Comparison of ENCODE assay signal across 18 cellular contexts in genomic region chr1:75097686-75098085, GRCh38. TPM values are rescaled to one million over a fixed set of nuclear protein-coding genes. Genes with fewer than 3 reads are reported as not detected.
DNase-seq lines count a peak whose midpoint lies in the region; ATAC-seq, FAIRE-seq and TF ChIP-seq lines count a peak whose summit lies in the region.
"Had no signal": no experiment of that assay in that cellular context is flagged by ENCODE, and none has a peak within 500 bp of the region (broad histone marks: within the 10 kb centered on the region; RNA-seq: fewer than 3 reads in every experiment).

No MANE protein-coding gene starts in this region.

- no peaks in the 10 kb centered on the region for H3K27me3 ChIP-seq in esophagus muscularis mucosa
- H3K27me3 ChIP-seq: right lobe of liver, upper lobe of left lung had no signal

- H3K36me3 ChIP-seq in esophagus muscularis mucosa: no peaks in the 10 kb centered on the region
- H3K36me3 ChIP-seq: right lobe of liver, upper lobe of left lung, WERI-Rb-1 had no signal

- intact Hi-C loops in esophagus muscularis mucosa (cut with DNase I): no loop called here

- TF ChIP-seq EP300 in esophagus muscularis mucosa (IDR thresholded peaks at IDR 0.05): no peak

- TF ChIP-seq CTCF in esophagus muscularis mucosa (IDR thresholded peaks at IDR 0.05): no peak

- no peak overlapping the region for H3K27ac ChIP-seq in esophagus muscularis mucosa (replicated peaks in 1 of 4)
- H3K27ac ChIP-seq: right lobe of liver, upper lobe of left lung, WERI-Rb-1 had no signal

- H3K9me3 ChIP-seq in esophagus muscularis mucosa: no peaks in the 10 kb centered on the region
- H3K9me3 ChIP-seq: right lobe of liver, upper lobe of left lung had no signal

- FAIRE-seq in islet of Langerhans (lab: Jason Lieb, UNC): peak; percentile 100
- FAIRE-seq: GM18507 had no signal

- no peak for TF ChIP-seq POLR2A in esophagus muscularis mucosa (IDR thresholded peaks at IDR 0.05; ENCODE audit: low read depth)

- peaks cover 0 to 6% (median 2%) of the 10 kb centered on the region in 4 donors for H3K4me1 ChIP-seq in esophagus muscularis mucosa
- H3K4me1 ChIP-seq: right lobe of liver, upper lobe of left lung had no signal

- H3K4me3 ChIP-seq in esophagus muscularis mucosa: no peak overlapping the region
- H3K4me3 ChIP-seq: right lobe of liver, upper lobe of left lung had no signal

- DNase-seq in AG20443 (ENCODE audit: low spot score) (peak; percentile 9), H4 (ENCODE audit: low spot score) (peak; percentile 77), T1000 (lab: John Stamatoyannopoulos, UW) (peak; percentile 44), esophagus muscularis mucosa (ENCODE audit: extremely low spot score) (no peak), NCI-H2196 (lab: John Stamatoyannopoulos, UW; ENCODE audit: unreplicated experiment) (no peak)
- no peak for DNase-seq in activated CD8-positive, alpha-beta memory T cell treated with anti-CD3 and anti-CD28 coated beads, Interleukin-2, amount 50 U/mL, for 4 hours
- DNase-seq: activated CD8-positive, alpha-beta memory T cell treated with anti-CD3 and anti-CD28 coated beads, Interleukin-2, amount 10 ng/mL, durations not matched to agents 7 days and 5 days; activated naive CD4-positive, alpha-beta T cell treated with anti-CD3 and anti-CD28 coated beads for 36 hours; GF-D8; left ventricle myocardium superior; NK-92 treated with Interleukin-12 subunit alpha and Interleukin-12 subunit beta, amount 100 ng/mL, for 24 hours; stimulated activated CD4-positive, alpha-beta T cell treated with anti-CD3 and anti-CD28 coated beads, Interleukin-4, amount 100 ng/mL, for 1 hour; WERI-Rb-1 had no signal

- WGBS in esophagus muscularis mucosa: 24% methylated on average over 1 of the region's 1 CpG

- no peak for ATAC-seq in HG03175 (IDR thresholded peaks at IDR 0.05; ENCODE audit: unreplicated experiment)
- ATAC-seq: activated CD8-positive, alpha-beta memory T cell treated with anti-CD3 and anti-CD28 coated beads, Interleukin-2, amount 10 ng/mL, durations not matched to agents 7 days and 5 days; left ventricle myocardium superior; right lobe of liver had no signal

RNA-seq across cellular contexts. Expression of gene LHX8, which starts 36.5 kb away (rescaled TPM):
- total RNA-seq in H4 (2014; rRNA removed; shearing (Covaris generic)): 13.0 and 16.1 TPM in 2 replicates
- not detected for total RNA-seq in esophagus muscularis mucosa
- total RNA-seq: activated CD8-positive, alpha-beta memory T cell treated with anti-CD3 and anti-CD28 coated beads, Interleukin-2, amount 10 ng/mL, durations not matched to agents 7 days and 5 days; activated naive CD4-positive, alpha-beta T cell treated with anti-CD3 and anti-CD28 coated beads for 36 hours; left ventricle myocardium superior; right lobe of liver; upper lobe of left lung had no signal

Comparison
In these comparisons a context has a peak if more than half of its experiments do, and no peak if none do; other contexts are left out.
1. DNase-seq: peak in AG20443 (single experiment), H4 (single experiment) and T1000 (single experiment); none in esophagus muscularis mucosa (single experiment), NCI-H2196 (single experiment) and activated CD8-positive, alpha-beta memory T cell treated with anti-CD3 and anti-CD28 coated beads, Interleukin-2, amount 50 U/mL, for 4 hours (single experiment).
2. RNA of gene LHX8, which starts 36.5 kb away (total RNA-seq): 13.0 to 16.1 TPM in H4; not detected in esophagus muscularis mucosa; every median in the first group is over 10 times any median in the second.